8 cellular contexts compared by ENCODE assay signal in genomic region chr3:53130179-53131135, GRCh38. TPM values are rescaled to one million over a fixed set of nuclear protein-coding genes. Genes with fewer than 3 reads are reported as not detected.
DNase-seq lines count a peak whose midpoint lies in the region; ATAC-seq and TF ChIP-seq lines count a peak whose summit lies in the region.

TSS of gene RFT1 (minus strand) at chr3:53130435. CDS start at chr3:53130400, 35 bp downstream.

- H3K4me1 ChIP-seq in PC-3 (ENCODE audit: insufficient read depth, low read length) (peaks cover 40% of the 10 kb centered on the region), mucosa of descending colon (ENCODE audit: low read depth) (peaks cover 16% of the 10 kb centered on the region)

- DNase-seq in D341Med (ENCODE audit: low spot score) (peak; percentile 95), PC-3 (peak; percentile 96), activated T-cell treated with anti-CD3 and anti-CD28 coated beads for 48 hours (ENCODE audit: low read depth) (peak; percentile 95), epithelial cell of prostate (ENCODE audit: low read depth, low spot score) (peak; percentile 74), mucosa of descending colon (peak; percentile 98 to 100 (median 99))
- peak; percentile 97 to 99 for DNase-seq in stimulated activated CD8-positive, alpha-beta memory T cell treated with anti-CD3 and anti-CD28 coated beads, Interleukin-4, amount 100 ng/mL, for 1 hour (ENCODE audit: low read depth in 2 of 2, low spot score in 1 of 2)

- POLR2A ChIA-PET in PC-3 (lab: Charles Lee; ENCODE audit: unreplicated experiment) = no interaction called here

- no peaks in the 10 kb centered on the region for H3K27me3 Mint-ChIP-seq in IgD-negative memory B cell

- H3K9me3 ChIP-seq in PC-3 (ENCODE audit: low read length) (no peaks in the 10 kb centered on the region), mucosa of descending colon (no peaks in the 10 kb centered on the region)

- H3K36me3 Mint-ChIP-seq in IgD-negative memory B cell = no peaks in the 10 kb centered on the region

- H3K27me3 ChIP-seq in PC-3 (ENCODE audit: low read length) = no peaks in the 10 kb centered on the region

- H3K9ac ChIP-seq in PC-3 (ENCODE audit: low read length) = peak within 1 kb of the TSS; percentile 99

- no peaks in the 10 kb centered on the region for H3K9me2 ChIP-seq in PC-3 (replicated peaks; ENCODE audit: low read length)

- H3K27ac Mint-ChIP-seq in IgD-negative memory B cell = peak within 1 kb of the TSS; percentile 95 to 99 (median 98)

- intact Hi-C loops in PC-3 (cut with micrococcal nuclease) (loop anchor here (1.0 kb wide), 2 partner anchors 16 to 30 kb away; no protein-coding TSS in a partner anchor), mucosa of descending colon (cut with DNase I, micrococcal nuclease) (no loop called here)

- no peaks in the 10 kb centered on the region for H3K9me3 Mint-ChIP-seq in IgD-negative memory B cell

- peaks cover 26% of the 10 kb centered on the region for H3K79me2 ChIP-seq in PC-3 (ENCODE audit: low read length)

- H3K4me1 Mint-ChIP-seq in IgD-negative memory B cell = peaks cover 24 to 27% (median 27%) of the 10 kb centered on the region in 3 donors

- H3K27ac ChIP-seq in PC-3 (ENCODE audit: low read length) (peak within 1 kb of the TSS; percentile 72), epithelial cell of prostate (peak within 1 kb of the TSS; percentile 74)

- H3K36me3 ChIP-seq in PC-3 (ENCODE audit: low read depth, low read length) = peaks cover 2% of the 10 kb centered on the region; the same call in 1 of the 2 replicates
- H3K36me3 ChIP-seq in mucosa of descending colon (ENCODE audit: low read depth) = no peaks in the 10 kb centered on the region

- H3K4me3 ChIP-seq in PC-3 (ENCODE audit: low read length) = peak within 1 kb of the TSS; percentile 96
- H3K4me3 ChIP-seq in mucosa of descending colon = peak within 1 kb of the TSS; percentile 69

- TF ChIP-seq CTCF in PC-3 (conservative IDR thresholded peaks at IDR 0.05; ENCODE audit: low read depth, low read length) (no peak), mucosa of descending colon (IDR thresholded peaks at IDR 0.05) (no peak)

- CTCF ChIA-PET in PC-3 (lab: Charles Lee) = no interaction called here

- no peaks in the 10 kb centered on the region for H3F3A ChIP-seq in PC-3 (ENCODE audit: low read length, unreplicated experiment)

- peak within 1 kb of the TSS; percentile 100 for H2AFZ ChIP-seq in PC-3 (ENCODE audit: low read length)

- H4K20me1 ChIP-seq in PC-3 (ENCODE audit: low read length) = no peaks in the 10 kb centered on the region

- H3K4me3 Mint-ChIP-seq in IgD-negative memory B cell = peak within 1 kb of the TSS; percentile 88 to 98 (median 96)

- BruUV-seq in PC-3 (replicated peaks; lab: Mats Ljungman, UMichigan) = TSS peak; percentile 99

- ATAC-seq in GM21526 (IDR thresholded peaks at IDR 0.05; ENCODE audit: low FRiP score, unreplicated experiment) = peak; percentile 68
- ATAC-seq in PC-3 = peak; percentile 75
- peak; percentile 94 for ATAC-seq in mucosa of descending colon

- peak within 1 kb of the TSS; percentile 93 for H3K4me2 ChIP-seq in PC-3 (ENCODE audit: low read length)

RNA-seq across cellular contexts. Expression of gene RFT1, which starts in this region (rescaled TPM):
- polyA plus RNA-seq in IgD-negative memory B cell = 17.4 TPM
- total RNA-seq in PC-3 (2014; rRNA removed) (21.1 and 24.6 TPM in 2 replicates), mucosa of descending colon (10 to 100 TPM; 14.7 to 18.7 (median 15.2) TPM)

Comparison
In these comparisons a context has a peak if more than half of its experiments do, and no peak if none do; other contexts are left out.
1. Peak in every context shown above with its lines: DNase-seq, ATAC-seq, H3K4me3 ChIP-seq and H3K27ac ChIP-seq.